14 cellular contexts compared by ENCODE assay signal in the genomic region with DNA sequence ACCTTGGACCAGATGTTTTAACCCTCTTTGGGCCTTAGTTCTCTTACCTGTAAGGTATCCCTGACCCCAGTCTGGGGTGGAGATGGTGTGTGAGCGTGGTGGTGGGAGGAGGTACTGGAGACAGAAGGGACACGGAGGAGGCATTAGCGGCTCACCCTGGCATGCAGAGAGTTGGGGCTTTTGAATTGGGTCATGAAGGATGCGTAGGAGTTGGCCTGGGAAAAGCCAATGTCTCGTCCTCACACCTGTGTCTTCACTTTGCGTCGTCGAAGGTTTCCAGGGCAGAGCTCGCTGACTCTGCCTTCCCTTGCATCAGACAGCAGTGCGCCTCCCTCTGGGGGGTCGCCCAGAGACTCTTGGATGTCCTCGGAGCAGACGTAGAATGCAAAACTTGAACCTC.
"Had no signal": no experiment of that assay in that cellular context is flagged by ENCODE, and none has a peak within 500 bp of the region (broad histone marks: within the 10 kb centered on the region; RNA-seq: fewer than 3 reads in every experiment).

No MANE protein-coding gene starts in this region.

- H3K4me1 Mint-ChIP-seq: activated naive CD8-positive, alpha-beta T cell treated with anti-CD3 and anti-CD28 coated beads, Interleukin-2, amount 50 U/mL, for 24 hours had no signal

- ATAC-seq: activated CD8-positive, alpha-beta T cell treated with anti-CD3 and anti-CD28 coated beads, Interleukin-2, amount 10 ng/mL, durations not matched to agents 7 days and 5 days; activated naive CD8-positive, alpha-beta T cell treated with anti-CD3 and anti-CD28 coated beads, Interleukin-2, amount 50 U/mL, for 24 hours; naive thymus-derived CD4-positive, alpha-beta T cell; T-cell had no signal

- H3K36me3 ChIP-seq: esophagus muscularis mucosa had no signal

- DNase-seq: activated CD8-positive, alpha-beta memory T cell treated with anti-CD3 and anti-CD28 coated beads, Interleukin-2, amount 50 U/mL, for 48 hours; activated CD8-positive, alpha-beta T cell treated with anti-CD3 and anti-CD28 coated beads, Interleukin-2, amount 10 ng/mL, durations not matched to agents 7 days and 5 days; activated naive CD8-positive, alpha-beta T cell treated with anti-CD3 and anti-CD28 coated beads, Interleukin-2, amount 50 U/mL, for 24 hours; central memory CD4-positive, alpha-beta T cell; dermis blood vessel endothelial cell; glutamatergic neuron; naive thymus-derived CD4-positive, alpha-beta T cell; stimulated activated CD4-positive, alpha-beta T cell treated with anti-CD3 and anti-CD28 coated beads, Interleukin-4, amount 100 ng/mL, for 1 hour; stimulated activated CD8-positive, alpha-beta memory T cell treated with anti-CD3 and anti-CD28 coated beads, Interleukin-4, amount 100 ng/mL, for 48 hours; T-cell; T1000 had no signal

- H3K4me3 ChIP-seq: lung had no signal

- H3K27ac ChIP-seq: esophagus muscularis mucosa had no signal

- H3K27me3 Mint-ChIP-seq: activated naive CD8-positive, alpha-beta T cell treated with anti-CD3 and anti-CD28 coated beads, Interleukin-2, amount 50 U/mL, for 24 hours; naive thymus-derived CD4-positive, alpha-beta T cell; stimulated activated naive CD8-positive, alpha-beta T cell treated with anti-CD3 and anti-CD28 coated beads, Interleukin-15, Interleukin-2, amounts not matched to agents 100 ng/mL and 50 ng/mL, for 24 hours; T-cell had no signal

- H3K27ac Mint-ChIP-seq: activated CD8-positive, alpha-beta T cell treated with anti-CD3 and anti-CD28 coated beads, Interleukin-2, amount 10 ng/mL, durations not matched to agents 7 days and 5 days; activated naive CD8-positive, alpha-beta T cell treated with anti-CD3 and anti-CD28 coated beads, Interleukin-2, amount 50 U/mL, for 24 hours; stimulated activated naive CD8-positive, alpha-beta T cell treated with anti-CD3 and anti-CD28 coated beads, Interleukin-15, Interleukin-2, amounts not matched to agents 100 ng/mL and 50 ng/mL, for 24 hours; T-cell had no signal

- H3K9me3 Mint-ChIP-seq: activated naive CD8-positive, alpha-beta T cell treated with anti-CD3 and anti-CD28 coated beads, Interleukin-2, amount 50 U/mL, for 24 hours; naive thymus-derived CD4-positive, alpha-beta T cell; stimulated activated naive CD8-positive, alpha-beta T cell treated with anti-CD3 and anti-CD28 coated beads, Interleukin-15, Interleukin-2, amounts not matched to agents 100 ng/mL and 50 ng/mL, for 24 hours; T-cell had no signal

- H3K4me3 Mint-ChIP-seq: activated CD8-positive, alpha-beta T cell treated with anti-CD3 and anti-CD28 coated beads, Interleukin-2, amount 10 ng/mL, durations not matched to agents 7 days and 5 days; activated naive CD8-positive, alpha-beta T cell treated with anti-CD3 and anti-CD28 coated beads, Interleukin-2, amount 50 U/mL, for 24 hours; naive thymus-derived CD4-positive, alpha-beta T cell; stimulated activated naive CD8-positive, alpha-beta T cell treated with anti-CD3 and anti-CD28 coated beads, Interleukin-15, Interleukin-2, amounts not matched to agents 100 ng/mL and 50 ng/mL, for 24 hours; T-cell had no signal

- H3K36me3 Mint-ChIP-seq: naive thymus-derived CD4-positive, alpha-beta T cell; T-cell had no signal

- H3K27me3 ChIP-seq: esophagus muscularis mucosa had no signal

- H3K9me3 ChIP-seq: esophagus muscularis mucosa had no signal
